Comparison of ENCODE assay signal across 1 cellular context in genomic region chr1:32364836-32365235, GRCh38.
TF ChIP-seq lines count a peak whose summit lies in the region.

No MANE protein-coding gene starts in this region.

TF ChIP-seq in K562, 482 proteins besides CTCF, POLR2A, EP300 and RAD21:
- TF ChIP-seq PML (IDR thresholded peaks at IDR 0.05; ENCODE audit: low read length) (0 out of 2 replicates have a peak, but pooled peaks have one; percentile 11), POLR2AphosphoS2 (IDR thresholded peaks at IDR 0.05; ENCODE audit: low read length) (0 out of 2 replicates have a peak, but pooled peaks have one; percentile 15), DPF2 (IDR thresholded peaks at IDR 0.05) (no peak)
TF ChIP-seq in K562: peak in this region for 2.
